ENCODE assay signal across 1 cellular context in genomic region chr17:50151937-50152547, GRCh38.
TF ChIP-seq lines count a peak whose summit lies in the region.

No MANE protein-coding gene starts in this region.

TF ChIP-seq in HEK293, 187 proteins besides CTCF, POLR2A, EP300 and RAD21 (continued from another document and continues in another):
- TF ChIP-seq ZNF266 (tag by site-specific recombination; IDR thresholded peaks at IDR 0.05; ENCODE audit: low read depth) (no peak), PRDM10 (tag by site-specific recombination; IDR thresholded peaks at IDR 0.05) (peak; percentile 96), PATZ1 (tag by site-specific recombination; IDR thresholded peaks at IDR 0.05) (peak; percentile 97), GLIS2 (tag by site-specific recombination; IDR thresholded peaks at IDR 0.05) (peak; percentile 75; the same call in 1 of the 2 replicates), ZNF302 (tag by site-specific recombination; IDR thresholded peaks at IDR 0.05; ENCODE audit: low read depth) (no peak), ZNF274 (IDR thresholded peaks at IDR 0.05; ENCODE audit: low read length) (no peak), ZNF274 (tag by site-specific recombination; IDR thresholded peaks at IDR 0.05; ENCODE audit: borderline replicate concordance) (no peak), SCRT2 (tag by site-specific recombination; IDR thresholded peaks at IDR 0.05) (no peak), GFI1B (tag by site-specific recombination; IDR thresholded peaks at IDR 0.05) (no peak), HOXC10 (CRISPR knock-in tag; IDR thresholded peaks at IDR 0.05) (no peak), ZNF133 (tag by site-specific recombination; IDR thresholded peaks at IDR 0.05) (no peak), KLF1 (tag by site-specific recombination; IDR thresholded peaks at IDR 0.05) (peak; percentile 62; the same call in 1 of the 2 replicates), ZNF112 (tag by site-specific recombination; IDR thresholded peaks at IDR 0.05) (no peak), ZNF155 (tag by site-specific recombination; IDR thresholded peaks at IDR 0.05) (no peak), KLF9 (tag by site-specific recombination; IDR thresholded peaks at IDR 0.05; ENCODE audit: low read depth) (peak; percentile 75), ZNF529 (tag by site-specific recombination; IDR thresholded peaks at IDR 0.05; ENCODE audit: insufficient replicate concordance) (no peak), ZNF140 (tag by site-specific recombination; IDR thresholded peaks at IDR 0.05) (no peak), ZNF654 (tag by site-specific recombination; IDR thresholded peaks at IDR 0.05; ENCODE audit: low read depth) (no peak), ZNF513 (tag by site-specific recombination; IDR thresholded peaks at IDR 0.05) (peak; percentile 99), ZNF621 (tag by site-specific recombination; IDR thresholded peaks at IDR 0.05) (no peak), ZNF530 (tag by site-specific recombination; IDR thresholded peaks at IDR 0.05; ENCODE audit: low read depth) (no peak), ZNF391 (tag by site-specific recombination; IDR thresholded peaks at IDR 0.05; ENCODE audit: borderline replicate concordance, low read depth) (peak; percentile 64; the same call in 1 of the 2 replicates), ZNF280D (tag by site-specific recombination; IDR thresholded peaks at IDR 0.05) (no peak; the same call in 1 of the 2 replicates), ZNF785 (tag by site-specific recombination; IDR thresholded peaks at IDR 0.05) (no peak), ZNF623 (tag by site-specific recombination; IDR thresholded peaks at IDR 0.05) (no peak; the same call in 1 of the 2 replicates), ZNF19 (tag by site-specific recombination; IDR thresholded peaks at IDR 0.05; ENCODE audit: low read depth) (no peak), ZNF169 (tag by site-specific recombination; IDR thresholded peaks at IDR 0.05) (no peak), ZNF624 (tag by site-specific recombination; IDR thresholded peaks at IDR 0.05) (no peak), ZNF18 (tag by site-specific recombination; IDR thresholded peaks at IDR 0.05) (no peak), ZNF174 (tag by site-specific recombination; IDR thresholded peaks at IDR 0.05) (no peak), EGR2 (tag by site-specific recombination; IDR thresholded peaks at IDR 0.05; ENCODE audit: low read depth) (peak; percentile 99), RBAK (tag by site-specific recombination; IDR thresholded peaks at IDR 0.05) (no peak), PRDM6 (tag by site-specific recombination; IDR thresholded peaks at IDR 0.05) (no peak; the same call in 1 of the 2 replicates), ZBTB7A (tag by site-specific recombination; IDR thresholded peaks at IDR 0.05; ENCODE audit: low read depth) (peak; percentile 75; the same call in 1 of the 2 replicates), GLI2 (tag by site-specific recombination; IDR thresholded peaks at IDR 0.05; ENCODE audit: borderline replicate concordance, low read depth) (no peak), ZNF555 (tag by site-specific recombination; conservative IDR thresholded peaks at IDR 0.05) (no peak), ZNF701 (tag by site-specific recombination; IDR thresholded peaks at IDR 0.05) (no peak), SETDB1 (IDR thresholded peaks at IDR 0.05; ENCODE audit: insufficient read length, low read length) (no peak), ZFP41 (tag by site-specific recombination; IDR thresholded peaks at IDR 0.05; ENCODE audit: borderline replicate concordance) (no peak), ZNF354C (tag by site-specific recombination; IDR thresholded peaks at IDR 0.05; ENCODE audit: borderline replicate concordance, low read depth) (no peak), ZNF404 (tag by site-specific recombination; IDR thresholded peaks at IDR 0.05) (no peak), ZNF645 (tag by site-specific recombination; IDR thresholded peaks at IDR 0.05) (no peak), ZNF707 (tag by site-specific recombination; IDR thresholded peaks at IDR 0.05) (no peak), KLF16 (tag by site-specific recombination; IDR thresholded peaks at IDR 0.05) (peak; percentile 92), ZNF791 (tag by site-specific recombination; IDR thresholded peaks at IDR 0.05) (no peak), ZSCAN30 (tag by site-specific recombination; IDR thresholded peaks at IDR 0.05) (peak; percentile 66; the same call in 1 of the 2 replicates)
- TF ChIP-seq, protein P1, sequence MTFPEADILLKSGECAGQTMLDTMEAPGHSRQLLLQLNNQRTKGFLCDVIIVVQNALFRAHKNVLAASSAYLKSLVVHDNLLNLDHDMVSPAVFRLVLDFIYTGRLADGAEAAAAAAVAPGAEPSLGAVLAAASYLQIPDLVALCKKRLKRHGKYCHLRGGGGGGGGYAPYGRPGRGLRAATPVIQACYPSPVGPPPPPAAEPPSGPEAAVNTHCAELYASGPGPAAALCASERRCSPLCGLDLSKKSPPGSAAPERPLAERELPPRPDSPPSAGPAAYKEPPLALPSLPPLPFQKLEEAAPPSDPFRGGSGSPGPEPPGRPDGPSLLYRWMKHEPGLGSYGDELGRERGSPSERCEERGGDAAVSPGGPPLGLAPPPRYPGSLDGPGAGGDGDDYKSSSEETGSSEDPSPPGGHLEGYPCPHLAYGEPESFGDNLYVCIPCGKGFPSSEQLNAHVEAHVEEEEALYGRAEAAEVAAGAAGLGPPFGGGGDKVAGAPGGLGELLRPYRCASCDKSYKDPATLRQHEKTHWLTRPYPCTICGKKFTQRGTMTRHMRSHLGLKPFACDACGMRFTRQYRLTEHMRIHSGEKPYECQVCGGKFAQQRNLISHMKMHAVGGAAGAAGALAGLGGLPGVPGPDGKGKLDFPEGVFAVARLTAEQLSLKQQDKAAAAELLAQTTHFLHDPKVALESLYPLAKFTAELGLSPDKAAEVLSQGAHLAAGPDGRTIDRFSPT (tag by site-specific recombination; IDR thresholded peaks at IDR 0.05) = peak; percentile 60; the same call in 1 of the 2 replicates
- TF ChIP-seq, protein P2, sequence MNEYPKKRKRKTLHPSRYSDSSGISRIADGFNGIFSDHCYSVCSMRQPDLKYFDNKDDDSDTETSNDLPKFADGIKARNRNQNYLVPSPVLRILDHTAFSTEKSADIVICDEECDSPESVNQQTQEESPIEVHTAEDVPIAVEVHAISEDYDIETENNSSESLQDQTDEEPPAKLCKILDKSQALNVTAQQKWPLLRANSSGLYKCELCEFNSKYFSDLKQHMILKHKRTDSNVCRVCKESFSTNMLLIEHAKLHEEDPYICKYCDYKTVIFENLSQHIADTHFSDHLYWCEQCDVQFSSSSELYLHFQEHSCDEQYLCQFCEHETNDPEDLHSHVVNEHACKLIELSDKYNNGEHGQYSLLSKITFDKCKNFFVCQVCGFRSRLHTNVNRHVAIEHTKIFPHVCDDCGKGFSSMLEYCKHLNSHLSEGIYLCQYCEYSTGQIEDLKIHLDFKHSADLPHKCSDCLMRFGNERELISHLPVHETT (tag by site-specific recombination; IDR thresholded peaks at IDR 0.05) = peak; percentile 75; the same call in 1 of the 2 replicates
